ENCODE assay signal across 12 cellular contexts in the genomic region with DNA sequence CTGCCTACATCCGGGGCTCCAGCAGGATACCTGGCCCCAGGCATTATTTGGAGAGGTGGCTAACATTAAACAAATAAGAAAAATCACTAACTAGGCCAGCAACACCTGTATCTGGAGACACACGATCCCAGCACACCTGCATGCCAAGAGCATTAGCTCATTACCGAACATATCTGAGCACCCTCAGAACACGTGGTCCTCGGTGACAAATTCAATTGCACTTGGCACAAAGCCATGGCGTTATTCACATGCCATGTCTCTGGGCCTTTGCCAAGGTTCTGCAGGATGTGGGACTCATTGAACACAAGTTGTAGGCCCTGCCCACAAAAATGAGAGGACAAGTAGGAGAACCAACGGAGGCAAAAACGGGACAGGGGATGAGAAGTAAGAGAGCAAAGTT.
DNase-seq lines count a peak whose midpoint lies in the region; ATAC-seq and TF ChIP-seq lines count a peak whose summit lies in the region.
"Had no signal": no experiment of that assay in that cellular context is flagged by ENCODE, and none has a peak within 500 bp of the region (broad histone marks: within the 10 kb centered on the region; RNA-seq: fewer than 3 reads in every experiment).

No MANE protein-coding gene starts in this region.

- POLR2A ChIA-PET in RWPE1 (lab: Yijun Ruan, JAX; ENCODE audit: low non-redundant PET): no interaction called here

- TF ChIP-seq POLR2A in right lobe of liver (IDR thresholded peaks at IDR 0.05): no peak

- H3K9me3 ChIP-seq in right lobe of liver: no peaks in the 10 kb centered on the region
- H3K9me3 ChIP-seq: Caco-2 had no signal

- H3K4me3 ChIP-seq in right lobe of liver: no peak overlapping the region

- no peak overlapping the region for H3K27ac ChIP-seq in RWPE1
- no peak overlapping the region for H3K27ac ChIP-seq in right lobe of liver

- ATAC-seq in right lobe of liver (peak in 3 of 4 donors; percentile 53 to 72 (median 62)), HG03469 (IDR thresholded peaks at IDR 0.05; ENCODE audit: unreplicated experiment) (no peak), HG02885 (IDR thresholded peaks at IDR 0.05; ENCODE audit: poor library complexity, unreplicated experiment) (no peak), HG03135 (IDR thresholded peaks at IDR 0.05; ENCODE audit: unreplicated experiment) (no peak)
- ATAC-seq: right cardiac atrium had no signal

- WGBS in right lobe of liver (ENCODE audit: insufficient coverage, low coverage, low lambda C conversion rate, missing lambda C conversion rate): 26% methylated on average over 7 of the region's 8 CpGs

- no peaks in the 10 kb centered on the region for H3K4me1 ChIP-seq in right lobe of liver
- H3K4me1 ChIP-seq: Caco-2 had no signal

- H3K27me3 ChIP-seq in right lobe of liver: no peaks in the 10 kb centered on the region

- DNase-seq in DMS53 treated with DMSO at 0.1 percent for 48 hours (lab: John Stamatoyannopoulos, UW; ENCODE audit: unreplicated experiment) (peak; percentile 98), NCI-H146 (lab: John Stamatoyannopoulos, UW) (peak; percentile 76), RWPE1 (ENCODE audit: low spot score) (peak; percentile 84), right lobe of liver (peak in 2 of 3 donors; percentile 30 to 59), GM19238 (ENCODE audit: insufficient read length, low spot score) (no peak)
- DNase-seq: cortex of kidney; stimulated activated CD8-positive, alpha-beta memory T cell treated with anti-CD3 and anti-CD28 coated beads, Interleukin-4, amount 100 ng/mL, for 48 hours had no signal

- H3K36me3 ChIP-seq in right lobe of liver: no peaks in the 10 kb centered on the region

- intact Hi-C loops in right lobe of liver (cut with DNase I): no loop called here

- CTCF ChIA-PET in RWPE1 (lab: Yijun Ruan, JAX): interaction anchor here (0.6 kb wide), 1 partner anchor 264 kb away, joined by 3 read pairs; no protein-coding TSS in a partner anchor

- TF ChIP-seq CTCF in RWPE1 (conservative IDR thresholded peaks at IDR 0.05; ENCODE audit: low read depth) (no peak), right lobe of liver (IDR thresholded peaks at IDR 0.05) (no peak)

Comparison
In these comparisons a context has a peak if more than half of its experiments do, and no peak if none do; other contexts are left out.
1. ATAC-seq: peak in right lobe of liver (3 of 4); none in HG03469 (single experiment), HG02885 (single experiment) and HG03135 (single experiment).